1 cellular context compared by ENCODE assay signal in genomic region chr7:151808296-151809155, GRCh38.
TF ChIP-seq lines count a peak whose summit lies in the region.

No MANE protein-coding gene starts in this region.

TF ChIP-seq in HCT116, 20 proteins besides CTCF, POLR2A, EP300 and RAD21 (continued from another document):
- TF ChIP-seq YY1 (IDR thresholded peaks at IDR 0.05; ENCODE audit: extremely low read depth, insufficient replicate concordance, low read depth, low read length) (no peak), SP1 (IDR thresholded peaks at IDR 0.05; ENCODE audit: low read depth) (peak; percentile 65), FOSL1 (IDR thresholded peaks at IDR 0.05; ENCODE audit: low read depth) (peak; percentile 88), EGR1 (IDR thresholded peaks at IDR 0.05; ENCODE audit: low read depth) (no peak), TCF7L2 (IDR thresholded peaks at IDR 0.05; ENCODE audit: borderline replicate concordance, extremely low read depth, insufficient read depth, insufficient read length) (no peak), CEBPB (IDR thresholded peaks at IDR 0.05; ENCODE audit: low read depth) (no peak)
- TF ChIP-seq, protein P1, sequence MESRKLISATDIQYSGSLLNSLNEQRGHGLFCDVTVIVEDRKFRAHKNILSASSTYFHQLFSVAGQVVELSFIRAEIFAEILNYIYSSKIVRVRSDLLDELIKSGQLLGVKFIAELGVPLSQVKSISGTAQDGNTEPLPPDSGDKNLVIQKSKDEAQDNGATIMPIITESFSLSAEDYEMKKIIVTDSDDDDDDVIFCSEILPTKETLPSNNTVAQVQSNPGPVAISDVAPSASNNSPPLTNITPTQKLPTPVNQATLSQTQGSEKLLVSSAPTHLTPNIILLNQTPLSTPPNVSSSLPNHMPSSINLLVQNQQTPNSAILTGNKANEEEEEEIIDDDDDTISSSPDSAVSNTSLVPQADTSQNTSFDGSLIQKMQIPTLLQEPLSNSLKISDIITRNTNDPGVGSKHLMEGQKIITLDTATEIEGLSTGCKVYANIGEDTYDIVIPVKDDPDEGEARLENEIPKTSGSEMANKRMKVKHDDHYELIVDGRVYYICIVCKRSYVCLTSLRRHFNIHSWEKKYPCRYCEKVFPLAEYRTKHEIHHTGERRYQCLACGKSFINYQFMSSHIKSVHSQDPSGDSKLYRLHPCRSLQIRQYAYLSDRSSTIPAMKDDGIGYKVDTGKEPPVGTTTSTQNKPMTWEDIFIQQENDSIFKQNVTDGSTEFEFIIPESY (IDR thresholded peaks at IDR 0.05; ENCODE audit: extremely low read depth, insufficient replicate concordance, low read length) = no peak
TF ChIP-seq in HCT116: peak in this region for 5.
